Comparison of ENCODE assay signal across 21 cellular contexts in the genomic region with DNA sequence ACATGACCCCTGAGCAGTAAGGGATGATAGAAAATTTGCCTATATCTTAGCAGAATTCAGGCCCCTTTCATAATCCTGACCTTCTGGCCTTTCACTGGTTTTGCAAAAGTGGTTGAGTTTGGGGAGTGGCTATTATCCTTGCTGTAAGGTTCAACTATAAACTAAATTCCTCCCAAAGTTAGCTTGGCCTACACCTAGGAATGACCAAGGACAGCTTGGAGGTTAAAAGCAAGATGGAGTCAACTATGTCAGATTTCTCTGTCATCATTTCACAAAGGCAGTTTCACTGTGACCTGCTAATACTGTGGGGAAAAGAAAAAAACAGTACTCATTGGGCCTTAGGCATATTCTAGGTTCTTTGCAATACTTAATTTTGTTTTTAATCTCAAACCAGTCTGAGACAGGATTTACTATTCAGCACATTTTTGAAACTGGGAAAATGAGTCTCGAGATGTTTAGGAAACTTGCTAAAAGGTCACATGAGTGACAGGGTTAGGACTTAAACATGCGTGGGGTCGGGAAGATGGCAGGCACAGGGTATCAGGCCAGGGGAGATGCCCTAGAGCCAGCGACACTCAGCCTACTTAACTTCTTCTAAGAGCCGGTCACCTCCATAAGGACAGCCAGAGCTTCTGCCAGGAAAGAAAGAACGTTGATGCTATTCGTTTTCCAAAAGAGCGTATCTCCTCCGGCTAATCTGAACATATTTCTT. TPM values are rescaled to one million over a fixed set of nuclear protein-coding genes. Genes with fewer than 3 reads are reported as not detected.
"Had no signal": no experiment of that assay in that cellular context is flagged by ENCODE, and none has a peak within 500 bp of the region (broad histone marks: within the 10 kb centered on the region; RNA-seq: fewer than 3 reads in every experiment).

No MANE protein-coding gene starts in this region.

- H3K79me2 ChIP-seq: parathyroid adenoma had no signal

- H3K4me1 ChIP-seq: lower lobe of right lung, parathyroid adenoma had no signal

- H2AFZ ChIP-seq: parathyroid adenoma had no signal

- DNase-seq: activated B cell treated with CpG ODN at 0.5 μM for 24 hours; activated CD4-positive, alpha-beta memory T cell treated with anti-CD3 and anti-CD28 coated beads, Interleukin-2, amount 10 ng/mL, durations not matched to agents 7 days and 5 days; activated CD4-positive, alpha-beta T cell treated with anti-CD3 and anti-CD28 coated beads for 48 hours; activated CD8-positive, alpha-beta memory T cell treated with anti-CD3 and anti-CD28 coated beads, Interleukin-2, amount 10 ng/mL, durations not matched to agents 7 days and 5 days; activated naive CD4-positive, alpha-beta T cell treated with Interleukin-2 at 50 U/mL for 16 hours; activated T-cell treated with anti-CD3 and anti-CD28 coated beads, Interleukin-2, amount 50 U/mL, for 1 hour; brain microvascular endothelial cell; effector memory CD4-positive, alpha-beta T cell; hippocampal formation; lower lobe of right lung; stimulated activated CD4-positive, alpha-beta T cell treated with anti-CD3 and anti-CD28 coated beads, Interleukin-2, amount 100 ng/mL, for 24 hours; stimulated activated naive CD8-positive, alpha-beta T cell treated with anti-CD3 and anti-CD28 coated beads, Interleukin-15, Interleukin-2, amounts not matched to agents 100 U/mL and 50 U/mL, for 24 hours; T-cell; transverse colon had no signal

- H3K4me3 ChIP-seq: esophagus muscularis mucosa, lower lobe of right lung, transverse colon, vagina had no signal

- H3K36me3 ChIP-seq: brain microvascular endothelial cell, esophagus muscularis mucosa, lower lobe of right lung, transverse colon, vagina had no signal

- H3K9me3 ChIP-seq: vagina had no signal

- H3K27ac ChIP-seq: brain microvascular endothelial cell, esophagus muscularis mucosa, lower lobe of right lung, parathyroid adenoma, transverse colon, vagina had no signal

- H3K9ac ChIP-seq: parathyroid adenoma had no signal

- ATAC-seq: activated CD8-positive, alpha-beta memory T cell treated with anti-CD3 and anti-CD28 coated beads, Interleukin-2, amount 10 ng/mL, durations not matched to agents 7 days and 5 days; activated T-helper 17 cell treated with anti-CD3 and anti-CD28 coated beads, Interleukin-2, amount 50 U/mL, for 72 hours; natural killer cell treated with Interleukin-12 subunit alpha and Interleukin-12 subunit beta and Interleukin-15 and Interleukin-18, amount 100 ng/mL, for 72 hours; stimulated activated naive CD8-positive, alpha-beta T cell treated with anti-CD3 and anti-CD28 coated beads, Interleukin-15, Interleukin-2, amounts not matched to agents 100 U/mL and 50 U/mL, for 24 hours; T-cell had no signal

- H3K27me3 ChIP-seq: brain microvascular endothelial cell, esophagus muscularis mucosa, transverse colon, vagina had no signal

RNA-seq across cellular contexts. Expression of a gene that starts 58.1 kb away (rescaled TPM):
- total RNA-seq: activated B cell treated with CpG ODN at 0.5 μM for 24 hours, cerebellum, endothelial cell of umbilical vein, vagina had no signal
- polyA plus RNA-seq: endothelial cell of umbilical vein had no signal
